In genomic region chr3:123448503-123449091, GRCh38 we compare ENCODE assay signal across 1 cellular context.
A peak's percentile ranks its signal among the peaks of the same experiment; 100 is the strongest.
TF ChIP-seq lines count a peak whose summit lies in the region.

Gene ADCY5 (minus strand): TSS chr3:123449090. CDS start chr3:123448545, 545 bp downstream.

TF ChIP-seq in K562, 482 proteins besides CTCF, POLR2A, EP300 and RAD21 (continued from another document):
- TF ChIP-seq ZFPM2 (CRISPR knock-in tag; IDR thresholded peaks at IDR 0.05) (no peak), HNRNPL (IDR thresholded peaks at IDR 0.05; ENCODE audit: low read depth, low read length) (0 out of 2 replicates have a peak, but pooled peaks have one; percentile 1)
TF ChIP-seq in K562: peak in this region for 1.
